Comparison of ENCODE assay signal across 14 cellular contexts in the genomic region with DNA sequence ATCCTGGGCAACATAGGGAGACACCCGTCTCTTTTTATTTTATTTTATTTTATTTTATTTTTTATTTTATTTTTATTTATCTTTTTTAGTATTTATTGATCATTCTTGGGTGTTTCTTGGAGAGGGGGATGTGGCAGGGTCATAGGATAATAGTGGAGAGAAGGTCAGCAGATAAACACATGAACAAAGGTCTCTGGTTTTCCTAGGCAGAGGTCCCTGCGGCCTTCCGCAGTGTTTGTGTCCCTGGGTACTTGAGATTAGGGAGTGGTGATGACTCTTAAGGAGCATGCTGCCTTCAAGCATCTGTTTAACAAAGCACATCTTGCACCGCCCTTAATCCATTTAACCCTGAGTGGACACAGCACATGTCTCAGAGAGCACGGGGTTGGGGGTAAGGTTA. TPM values are rescaled to one million over a fixed set of nuclear protein-coding genes. Genes with fewer than 3 reads are reported as not detected.
"Had no signal": no experiment of that assay in that cellular context is flagged by ENCODE, and none has a peak within 500 bp of the region (broad histone marks: within the 10 kb centered on the region; RNA-seq: fewer than 3 reads in every experiment).

No MANE protein-coding gene starts in this region.

RNA-seq across cellular contexts. Expression of a gene that starts 2.8 kb away (rescaled TPM):
- total RNA-seq: activated B cell treated with CpG ODN at 0.5 μM for 24 hours; activated CD4-positive, alpha-beta memory T cell treated with anti-CD3 and anti-CD28 coated beads for 36 hours; activated CD4-positive, alpha-beta memory T cell treated with anti-CD3 and anti-CD28 coated beads, Interleukin-2, amount 10 ng/mL, durations not matched to agents 7 days and 5 days; activated CD4-positive, alpha-beta T cell treated with anti-CD3 and anti-CD28 coated beads for 36 hours; activated CD4-positive, alpha-beta T cell treated with anti-CD3 and anti-CD28 coated beads, Interleukin-2, amount 10 ng/mL, durations not matched to agents 24 days and 14 days; activated CD4-positive, alpha-beta T cell treated with anti-CD3 and anti-CD28 coated beads, Interleukin-2, amount 10 ng/mL, durations not matched to agents 7 days and 5 days; activated CD8-positive, alpha-beta memory T cell treated with anti-CD3 and anti-CD28 coated beads for 36 hours; activated CD8-positive, alpha-beta memory T cell treated with anti-CD3 and anti-CD28 coated beads, Interleukin-2, amount 10 ng/mL, durations not matched to agents 7 days and 5 days; activated CD8-positive, alpha-beta T cell treated with anti-CD3 and anti-CD28 coated beads for 36 hours; activated CD8-positive, alpha-beta T cell treated with anti-CD3 and anti-CD28 coated beads, Interleukin-2, amount 10 ng/mL, durations not matched to agents 7 days and 5 days; T-cell; T-helper 1 cell treated with Interleukin-12 subunit alpha and Interleukin-12 subunit beta and Interleukin-4 antibody, amounts not matched to agents 30 ng/mL and 1 ng/mL, for 36 hours; T-helper 17 cell; T-helper 2 cell treated with Interferon-gamma antibody and Interleukin-4, amounts not matched to agents 100 ng/mL and 5 ng/mL, for 36 hours had no signal
